Comparison of ENCODE assay signal across 8 cellular contexts in the genomic region with DNA sequence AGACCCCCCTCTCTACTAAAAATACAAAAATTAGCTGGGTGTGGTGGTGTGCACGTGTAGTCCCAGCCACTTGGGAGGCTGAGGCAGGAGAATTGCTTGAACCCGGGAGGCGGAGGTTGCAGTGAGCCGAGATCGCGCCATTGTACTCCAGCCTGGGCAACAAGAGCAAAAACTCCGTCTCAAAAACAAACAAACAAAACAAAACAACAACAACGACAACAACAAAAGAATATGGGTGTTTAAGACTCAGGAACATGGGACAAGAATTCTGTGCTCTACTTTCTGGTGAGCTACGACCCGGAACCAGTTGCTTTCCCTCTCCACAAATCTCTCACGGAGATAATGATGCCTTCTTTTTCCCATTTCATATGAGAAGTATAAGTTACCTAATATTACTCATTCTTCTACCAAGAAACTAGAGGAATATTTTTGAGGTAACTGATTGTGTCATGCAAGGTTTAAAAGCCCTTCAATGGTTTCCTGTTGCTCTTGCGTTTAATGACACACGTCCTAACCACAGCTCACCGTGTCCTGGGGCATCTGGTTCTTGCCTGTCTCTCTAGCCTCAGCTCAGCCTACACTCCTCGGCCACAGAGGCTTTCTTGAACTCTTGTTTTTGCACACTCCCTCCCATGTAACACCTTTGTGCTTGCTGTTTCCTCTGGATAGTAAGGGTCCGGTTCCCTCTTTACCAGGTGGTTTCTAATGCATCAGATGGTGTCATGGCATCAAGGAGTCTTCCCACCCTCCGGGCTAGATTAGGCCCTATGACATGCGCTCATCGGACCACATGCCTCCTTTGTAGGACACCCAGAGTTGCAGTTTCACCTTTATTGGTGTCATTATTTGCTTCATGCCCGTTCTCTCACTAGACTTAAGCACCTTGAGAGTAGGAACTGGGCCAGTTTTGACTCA.
DNase-seq lines count a peak whose midpoint lies in the region; ATAC-seq and TF ChIP-seq lines count a peak whose summit lies in the region.

No MANE protein-coding gene starts in this region.

- H3K9me3 ChIP-seq in mucosa of descending colon = no peaks in the 10 kb centered on the region
- no peaks in the 10 kb centered on the region for H3K9me3 ChIP-seq in Caco-2

- H3K9me3 Mint-ChIP-seq in Caco-2 (ENCODE audit: unreplicated experiment) = no peaks in the 10 kb centered on the region

- TF ChIP-seq CTCF in mucosa of descending colon (IDR thresholded peaks at IDR 0.05) (no peak), Caco-2 (IDR thresholded peaks at IDR 0.05; ENCODE audit: insufficient read depth in 1 of 2, low read depth in 1 of 2, low read length in 1 of 2, severe bottlenecking in 1 of 2, unreplicated experiment in 1 of 2) (no peak)

- H3K27ac Mint-ChIP-seq in Caco-2 (ENCODE audit: unreplicated experiment) = no peak overlapping the region

- intact Hi-C loops in mucosa of descending colon (cut with DNase I, micrococcal nuclease) (no loop called here), Caco-2 (cut with micrococcal nuclease; ENCODE audit: unreplicated experiment) (loop anchor here (10.0 kb wide), 1 partner anchor 95 kb away; no protein-coding TSS in a partner anchor)

- H3K27me3 Mint-ChIP-seq in Caco-2 (ENCODE audit: insufficient read depth, unreplicated experiment) = no peaks in the 10 kb centered on the region

- ATAC-seq in GM19455 (IDR thresholded peaks at IDR 0.05; ENCODE audit: unreplicated experiment) (peak; percentile 60), HG03520 (IDR thresholded peaks at IDR 0.05; ENCODE audit: unreplicated experiment) (peak; percentile 84), mucosa of descending colon (peak; percentile 64)

- no peak overlapping the region for H3K4me3 Mint-ChIP-seq in Caco-2 (ENCODE audit: unreplicated experiment)

- H3K36me3 Mint-ChIP-seq in Caco-2 (ENCODE audit: insufficient read depth, unreplicated experiment) = peaks cover 5% of the 10 kb centered on the region

- BruUV-seq in Caco-2 (replicated peaks; lab: Mats Ljungman, UMichigan) = no TSS peak

- peaks cover 7% of the 10 kb centered on the region for H3K4me1 Mint-ChIP-seq in Caco-2 (ENCODE audit: low read depth, unreplicated experiment)

- H3K4me1 ChIP-seq in mucosa of descending colon (ENCODE audit: low read depth) (peaks cover 8% of the 10 kb centered on the region), Caco-2 (peaks cover 17% of the 10 kb centered on the region)

- peak; percentile 49 for DNase-seq in activated CD8-positive, alpha-beta memory T cell treated with anti-CD3 and anti-CD28 coated beads, Interleukin-2, amount 50 U/mL, for 24 hours (ENCODE audit: extremely low read depth)
- DNase-seq in mucosa of descending colon (peak in 2 of 3 donors; percentile 34 to 66), NCI-H2029 treated with DMSO at 0.1 percent for 48 hours (lab: John Stamatoyannopoulos, UW) (no peak), Caco-2 (no peak), COR-L47 (lab: John Stamatoyannopoulos, UW) (no peak), SK-N-DZ (ENCODE audit: low spot score) (no peak)

- no peak overlapping the region for H3K4me3 ChIP-seq in mucosa of descending colon
- no peak overlapping the region for H3K4me3 ChIP-seq in Caco-2 (ENCODE audit: low read depth, low read length)

- H3K36me3 ChIP-seq in mucosa of descending colon (ENCODE audit: low read depth) = no peaks in the 10 kb centered on the region
- H3K36me3 ChIP-seq in Caco-2 (ENCODE audit: control insufficient read depth, insufficient read depth, low read length) = no peaks in the 10 kb centered on the region

- CTCF ChIA-PET in Caco-2 (lab: Charles Lee) = interaction anchor here (0.6 kb wide), 1 partner anchor 555 kb away, joined by 3 read pairs; no protein-coding TSS in a partner anchor

- POLR2A ChIA-PET in Caco-2 (lab: Charles Lee) = no interaction called here

- no peaks in the 10 kb centered on the region for H3K27me3 ChIP-seq in Caco-2 (replicated peaks; ENCODE audit: control insufficient read depth, insufficient read depth, low read length)

Comparison
In these comparisons a context has a peak if more than half of its experiments do, and no peak if none do; other contexts are left out.
1. DNase-seq: peak in activated CD8-positive, alpha-beta memory T cell treated with anti-CD3 and anti-CD28 coated beads, Interleukin-2, amount 50 U/mL, for 24 hours (single experiment) and mucosa of descending colon (2 of 3); none in NCI-H2029 treated with DMSO at 0.1 percent for 48 hours (single experiment), Caco-2 (0 of 2), COR-L47 (single experiment) and SK-N-DZ (single experiment).
2. Peak in every context shown above with its lines, with median percentiles within 50 percentile points of each other: ATAC-seq.